Comparison of ENCODE assay signal across 9 cellular contexts in the genomic region with DNA sequence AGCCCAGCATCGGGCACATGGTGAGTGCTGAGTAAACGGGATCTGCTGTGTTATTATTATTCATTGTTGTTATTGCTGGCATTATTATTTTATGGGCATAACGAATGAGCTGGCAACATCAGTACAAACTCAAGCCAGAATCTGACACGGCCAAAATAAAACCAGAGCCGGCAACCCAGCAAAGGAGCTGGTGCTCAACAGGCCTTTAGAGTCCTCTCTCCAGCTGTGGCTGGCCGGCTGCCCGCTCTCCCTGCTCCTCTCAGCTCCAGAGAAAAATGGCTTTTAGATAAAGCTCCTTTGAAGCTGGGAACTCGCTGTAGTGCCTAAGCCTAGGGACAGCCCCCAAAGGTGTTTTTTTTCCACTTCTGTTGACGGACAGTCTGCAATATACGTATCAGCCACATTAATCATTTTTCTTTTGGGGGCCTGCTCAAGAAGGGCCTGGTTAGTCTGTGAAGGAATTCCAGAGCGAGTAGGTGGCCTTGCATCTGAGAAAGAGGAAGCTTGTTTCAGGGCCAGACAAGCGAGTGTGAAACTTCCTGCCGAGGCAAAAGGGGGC.
DNase-seq lines count a peak whose midpoint lies in the region; ATAC-seq lines count a peak whose summit lies in the region.
"Had no signal": no experiment of that assay in that cellular context is flagged by ENCODE, and none has a peak within 500 bp of the region (broad histone marks: within the 10 kb centered on the region; RNA-seq: fewer than 3 reads in every experiment).

No MANE protein-coding gene starts in this region.

- H3K9me3 ChIP-seq in adipocyte (ENCODE audit: control insufficient read depth, low read length): no peaks in the 10 kb centered on the region

- H3K27ac ChIP-seq in substantia nigra (ENCODE audit: low read depth, low read length, poor library complexity, severe bottlenecking): peak overlapping the region; percentile 79
- H3K27ac ChIP-seq: KMS-11 had no signal

- peaks cover 6% of the 10 kb centered on the region for H3K4me1 Mint-ChIP-seq in activated naive CD4-positive, alpha-beta T cell treated with anti-CD3 and anti-CD28 coated beads, Interleukin-2, amount 10 ng/mL, durations not matched to agents 7 days and 5 days

- H3K4me3 Mint-ChIP-seq in activated naive CD4-positive, alpha-beta T cell treated with anti-CD3 and anti-CD28 coated beads, Interleukin-2, amount 10 ng/mL, durations not matched to agents 7 days and 5 days: no peak overlapping the region

- H3K36me3 Mint-ChIP-seq in activated naive CD4-positive, alpha-beta T cell treated with anti-CD3 and anti-CD28 coated beads, Interleukin-2, amount 10 ng/mL, durations not matched to agents 7 days and 5 days: peaks cover 6% of the 10 kb centered on the region

- peaks cover 4% of the 10 kb centered on the region for H3K9me3 Mint-ChIP-seq in activated naive CD4-positive, alpha-beta T cell treated with anti-CD3 and anti-CD28 coated beads, Interleukin-2, amount 10 ng/mL, durations not matched to agents 7 days and 5 days

- ATAC-seq in HG03159 (IDR thresholded peaks at IDR 0.05; ENCODE audit: unreplicated experiment) (peak; percentile 47), GM18520 (IDR thresholded peaks at IDR 0.05; ENCODE audit: unreplicated experiment) (no peak), HG02571 (IDR thresholded peaks at IDR 0.05; ENCODE audit: unreplicated experiment) (no peak)

- H3K27me3 Mint-ChIP-seq in activated naive CD4-positive, alpha-beta T cell treated with anti-CD3 and anti-CD28 coated beads, Interleukin-2, amount 10 ng/mL, durations not matched to agents 7 days and 5 days: peaks cover 10% of the 10 kb centered on the region

- peaks cover 3% of the 10 kb centered on the region for H3K36me3 ChIP-seq in adipocyte (ENCODE audit: control insufficient read depth, insufficient read depth, low read length, severe bottlenecking)

- no peak overlapping the region for H3K27ac Mint-ChIP-seq in activated naive CD4-positive, alpha-beta T cell treated with anti-CD3 and anti-CD28 coated beads, Interleukin-2, amount 10 ng/mL, durations not matched to agents 7 days and 5 days

- CTCF ChIA-PET in activated naive CD4-positive, alpha-beta T cell treated with anti-CD3 and anti-CD28 coated beads, Interleukin-2, amount 10 ng/mL, durations not matched to agents 7 days and 5 days (lab: Charles Lee): no interaction called here

- H3K4me3 ChIP-seq in adipocyte (ENCODE audit: low read length): peak overlapping the region; percentile 57

- H3K4me1 ChIP-seq in adipocyte (ENCODE audit: control insufficient read depth, insufficient read depth, low read length): peaks cover 16% of the 10 kb centered on the region

- peak overlapping the region; percentile 62 for H3K9ac ChIP-seq in adipocyte (ENCODE audit: low read length)
- H3K9ac ChIP-seq: KMS-11 had no signal

- no peaks in the 10 kb centered on the region for H3K27me3 ChIP-seq in adipocyte (replicated peaks; ENCODE audit: control insufficient read depth, insufficient read depth, low read length)

- DNase-seq in adipocyte (ENCODE audit: low read depth) (peak; percentile 55), iris pigment epithelial cell (ENCODE audit: low read depth) (peak; percentile 72), substantia nigra (lab: John Stamatoyannopoulos, UW) (peak in 48 of 49 donors; percentile 9 to 85 (median 70))
- DNase-seq in activated naive CD4-positive, alpha-beta T cell treated with anti-CD3 and anti-CD28 coated beads, Interleukin-2, amount 10 ng/mL, durations not matched to agents 7 days and 5 days: no peak
- DNase-seq in stimulated activated CD4-positive, alpha-beta T cell treated with anti-CD3 and anti-CD28 coated beads, Interleukin-12 subunit alpha, Interleukin-12 subunit beta, amount 100 ng/mL, for 4 hours: no peak

Comparison
In these comparisons a context has a peak if more than half of its experiments do, and no peak if none do; other contexts are left out.
1. DNase-seq: peak in adipocyte (single experiment), iris pigment epithelial cell (single experiment) and substantia nigra (48 of 49); none in activated naive CD4-positive, alpha-beta T cell treated with anti-CD3 and anti-CD28 coated beads, Interleukin-2, amount 10 ng/mL, durations not matched to agents 7 days and 5 days (single experiment) and stimulated activated CD4-positive, alpha-beta T cell treated with anti-CD3 and anti-CD28 coated beads, Interleukin-12 subunit alpha, Interleukin-12 subunit beta, amount 100 ng/mL, for 4 hours (single experiment).